In genomic region chr5:139637438-139638089, GRCh38 we compare ENCODE assay signal across 8 cellular contexts. TPM values are rescaled to one million over a fixed set of nuclear protein-coding genes. Genes with fewer than 3 reads are reported as not detected.
A peak's percentile ranks its signal among the peaks of the same experiment; 100 is the strongest.
DNase-seq lines count a peak whose midpoint lies in the region; ATAC-seq and TF ChIP-seq lines count a peak whose summit lies in the region.

No MANE protein-coding gene starts in this region.

- no peaks in the 10 kb centered on the region for H3K36me3 ChIP-seq in PC-9 (ENCODE audit: low read depth)
- H3K36me3 ChIP-seq in heart left ventricle: peaks cover 0 to 2% (median 0%) of the 10 kb centered on the region in 9 donors

- H3K9me3 Mint-ChIP-seq in osteocyte (ENCODE audit: unreplicated experiment): no peaks in the 10 kb centered on the region

- H3K4me3 ChIP-seq in PC-9 (peak overlapping the region; percentile 59), heart left ventricle (peak overlapping the region; percentile 8 to 72 (median 59))

- H3K4me1 ChIP-seq in PC-9 (replicated peaks; ENCODE audit: insufficient read depth) (peaks cover 71% of the 10 kb centered on the region), heart left ventricle (peaks cover 15 to 56% (median 38%) of the 10 kb centered on the region in 12 donors)

- H3K4me1 Mint-ChIP-seq in osteocyte (ENCODE audit: unreplicated experiment): peaks cover 55% of the 10 kb centered on the region

- peak in 1 of 2 donors; percentile 39 for TF ChIP-seq POLR2A in heart left ventricle (IDR thresholded peaks at IDR 0.05)

- CTCF ChIA-PET in PC-9 (lab: Charles Lee): interaction anchor here (0.7 to 1.4 kb wide), 4 partner anchors 20 to 351 kb away, joined by 3 to 12 read pairs (median 6); no protein-coding TSS in a partner anchor

- H4K20me1 ChIP-seq in PC-9 (ENCODE audit: insufficient read depth): 0 out of 2 replicates have a peak, but pooled peaks cover 3% of the 10 kb centered on the region

- WGBS in heart left ventricle, 4 donors: 0 to 1% (median 0%) methylated on average over 15 to 62 of the region's 62 CpGs

- no peaks in the 10 kb centered on the region for H3K27me3 Mint-ChIP-seq in osteocyte (ENCODE audit: unreplicated experiment)

- no peaks in the 10 kb centered on the region for H3K9me2 ChIP-seq in PC-9 (ENCODE audit: insufficient read depth)

- H3K27ac ChIP-seq in PC-9 (peak overlapping the region; percentile 83), angular gyrus (ENCODE audit: low read depth, low read length) (peak overlapping the region; percentile 32), heart left ventricle (peak overlapping the region; percentile 80 to 97 (median 91))

- TF ChIP-seq CTCF in PC-9 (conservative IDR thresholded peaks at IDR 0.05) (no peak; the same call in 1 of the 2 replicates), heart left ventricle (IDR thresholded peaks at IDR 0.05) (peak in 8 of 12 donors; percentile 10 to 47 (median 32)), osteocyte (IDR thresholded peaks at IDR 0.05) (peak; percentile 29)

- H3K9me3 ChIP-seq in PC-9 (ENCODE audit: insufficient read depth, low read depth): no peaks in the 10 kb centered on the region
- H3K9me3 ChIP-seq in heart left ventricle: no peaks in the 10 kb centered on the region

- POLR2A ChIA-PET in PC-9 (lab: Charles Lee; ENCODE audit: unreplicated experiment): no interaction called here

- no peaks in the 10 kb centered on the region for H3K36me3 Mint-ChIP-seq in osteocyte (ENCODE audit: unreplicated experiment)

- ATAC-seq in GM18868 (IDR thresholded peaks at IDR 0.05; ENCODE audit: unreplicated experiment): peak; percentile 25
- peak; percentile 30 to 78 (median 72) for ATAC-seq in heart left ventricle

- peaks cover 3% of the 10 kb centered on the region; the same call in 1 of the 2 replicates for H3K79me2 ChIP-seq in PC-9 (ENCODE audit: low read depth)

- peak; percentile 56 for DNase-seq in AML-193 (lab: John Stamatoyannopoulos, UW)
- peak; percentile 95 for DNase-seq in HuH-7 (ENCODE audit: low spot score)
- DNase-seq in PC-9: peak; percentile 65 to 77
- DNase-seq in heart left ventricle: peak; percentile 89 to 93 (median 90)
- peak; percentile 94 for DNase-seq in osteocyte (ENCODE audit: extremely low spot score, unreplicated experiment)
- no peak for DNase-seq in GDM1 (lab: John Stamatoyannopoulos, UW)

- H2AFZ ChIP-seq in PC-9: peak overlapping the region; percentile 68

- intact Hi-C loops in PC-9 (cut with micrococcal nuclease; ENCODE audit: unreplicated experiment) (loop anchor here (1.0 kb wide), 2 partner anchors 11 to 23 kb away; partner anchors contain the start of gene CXXC5), heart left ventricle (cut with DNase I) (loop anchor here in 8 of 10 donors (1.0 to 10.0 kb wide), 9 partner anchors 11 to 517 kb away; partner anchors contain the start of gene CXXC5 (in 3 of the 8))

- peak overlapping the region; percentile 98 for H3K27ac Mint-ChIP-seq in osteocyte (ENCODE audit: unreplicated experiment)

- peak overlapping the region; percentile 77 for H3K4me2 ChIP-seq in PC-9

- H3K27me3 ChIP-seq in PC-9 (ENCODE audit: insufficient read depth, low read depth) (no peaks in the 10 kb centered on the region), heart left ventricle (no peaks in the 10 kb centered on the region)

- peak overlapping the region; percentile 58 for H3K4me3 Mint-ChIP-seq in osteocyte (ENCODE audit: unreplicated experiment)

- BruUV-seq in PC-9 (replicated peaks; lab: Mats Ljungman, UMichigan): no TSS peak

- H3F3A ChIP-seq in PC-9 (ENCODE audit: insufficient read depth, low read depth): peaks cover 48% of the 10 kb centered on the region

RNA-seq across cellular contexts. Expression of gene CXXC5, which starts 10.6 kb away (rescaled TPM):
- 59.9 and 68.2 TPM in 2 replicates for total RNA-seq in PC-9 (2021)
- total RNA-seq in heart left ventricle: 10 to 100 TPM; 29.8 to 74.6 (median 36.3) TPM
- polyA plus RNA-seq in heart left ventricle: 10 to 100 TPM; 32.8 to 44.5 TPM
- total RNA-seq in osteocyte: 239 and 259 TPM in 2 replicates

Comparison
In these comparisons a context has a peak if more than half of its experiments do, and no peak if none do; other contexts are left out.
1. H3K27ac ChIP-seq: peak in every context shown above with its lines; median percentile 91 in heart left ventricle; 83 in PC-9; 32 in angular gyrus.